ENCODE assay signal across 10 cellular contexts in the genomic region with DNA sequence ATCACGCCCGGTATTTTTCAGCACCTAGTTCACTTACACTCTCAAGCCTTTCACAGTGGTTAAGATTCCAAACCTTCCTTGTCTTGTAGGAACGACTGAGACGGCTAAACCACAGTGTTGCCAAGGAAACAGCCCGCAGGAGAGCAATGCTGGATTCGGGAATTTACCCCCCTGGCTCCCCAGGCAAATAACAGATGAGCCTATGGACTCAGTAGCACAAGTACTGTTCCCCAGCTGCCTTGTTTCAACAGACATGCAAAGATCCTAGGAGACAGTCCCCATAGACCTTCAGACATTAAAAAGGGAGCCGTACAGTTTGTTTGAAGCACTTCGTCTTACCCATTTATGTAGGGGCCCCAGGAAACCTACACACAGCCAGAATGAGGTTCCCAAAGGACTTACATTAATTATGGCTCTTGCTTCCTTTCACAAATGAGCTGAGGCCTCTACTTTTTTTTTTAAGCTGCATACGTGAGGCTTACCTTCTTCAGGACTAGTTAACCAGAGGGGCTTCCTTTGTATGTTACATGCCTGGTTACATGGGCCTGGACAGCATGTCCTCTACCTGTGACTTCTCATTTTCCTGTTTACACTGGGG.
DNase-seq lines count a peak whose midpoint lies in the region; ATAC-seq and FAIRE-seq lines count a peak whose summit lies in the region.
"Had no signal": no experiment of that assay in that cellular context is flagged by ENCODE, and none has a peak within 500 bp of the region (broad histone marks: within the 10 kb centered on the region; RNA-seq: fewer than 3 reads in every experiment).

No MANE protein-coding gene starts in this region.

- peaks cover 18% of the 10 kb centered on the region for H3K4me1 Mint-ChIP-seq in stimulated activated naive CD8-positive, alpha-beta T cell treated with anti-CD3 and anti-CD28 coated beads, Interleukin-15, Interleukin-2, amounts not matched to agents 100 ng/mL and 50 ng/mL, for 24 hours (ENCODE audit: low read depth)

- H3K27me3 Mint-ChIP-seq in stimulated activated naive CD8-positive, alpha-beta T cell treated with anti-CD3 and anti-CD28 coated beads, Interleukin-15, Interleukin-2, amounts not matched to agents 100 ng/mL and 50 ng/mL, for 24 hours = no peaks in the 10 kb centered on the region

- FAIRE-seq in TTC549 (lab: Jason Lieb, UNC) = peak; percentile 29

- H3K9me3 Mint-ChIP-seq in stimulated activated naive CD8-positive, alpha-beta T cell treated with anti-CD3 and anti-CD28 coated beads, Interleukin-15, Interleukin-2, amounts not matched to agents 100 ng/mL and 50 ng/mL, for 24 hours = no peaks in the 10 kb centered on the region

- H3K4me3 Mint-ChIP-seq in stimulated activated naive CD8-positive, alpha-beta T cell treated with anti-CD3 and anti-CD28 coated beads, Interleukin-15, Interleukin-2, amounts not matched to agents 100 ng/mL and 50 ng/mL, for 24 hours = peak overlapping the region; percentile 17

- H3K27ac Mint-ChIP-seq in stimulated activated naive CD8-positive, alpha-beta T cell treated with anti-CD3 and anti-CD28 coated beads, Interleukin-15, Interleukin-2, amounts not matched to agents 100 ng/mL and 50 ng/mL, for 24 hours = peak overlapping the region; percentile 45

- no peak for ATAC-seq in stimulated activated naive CD8-positive, alpha-beta T cell treated with anti-CD3 and anti-CD28 coated beads, Interleukin-15, Interleukin-2, amounts not matched to agents 100 U/mL and 50 U/mL, for 24 hours
- no peak for ATAC-seq in GM18519 (IDR thresholded peaks at IDR 0.05; ENCODE audit: low FRiP score, unreplicated experiment)
- no peak for ATAC-seq in HG02885 (IDR thresholded peaks at IDR 0.05; ENCODE audit: poor library complexity, unreplicated experiment)
- ATAC-seq: heart right ventricle had no signal

- DNase-seq in stimulated activated naive CD8-positive, alpha-beta T cell treated with anti-CD3 and anti-CD28 coated beads, Interleukin-15, Interleukin-2, amounts not matched to agents 100 U/mL and 50 U/mL, for 24 hours = no peak
- DNase-seq in fibroblast of peridontal ligament (ENCODE audit: extremely low read depth) = peak; percentile 33
- no peak for DNase-seq in NCI-H2029 (lab: John Stamatoyannopoulos, UW)
- DNase-seq in NCI-H1930 (lab: John Stamatoyannopoulos, UW) = no peak
- DNase-seq: heart right ventricle, NCI-H510A treated with DMSO at 0.1 percent for 48 hours had no signal

- H3K36me3 Mint-ChIP-seq in stimulated activated naive CD8-positive, alpha-beta T cell treated with anti-CD3 and anti-CD28 coated beads, Interleukin-15, Interleukin-2, amounts not matched to agents 100 ng/mL and 50 ng/mL, for 24 hours (ENCODE audit: low read depth) = peaks cover 36% of the 10 kb centered on the region
